In genomic region chr16:85159226-85159980, GRCh38 we compare ENCODE assay signal across 1 cellular context.
A peak's percentile ranks its signal among the peaks of the same experiment; 100 is the strongest.
TF ChIP-seq lines count a peak whose summit lies in the region.

No MANE protein-coding gene starts in this region.

TF ChIP-seq in HepG2, 621 proteins besides CTCF, POLR2A, EP300 and RAD21 (continued from another document and continues in another):
- TF ChIP-seq AFF4 (CRISPR knock-in tag; IDR thresholded peaks at IDR 0.05) (no peak), FOXO1 (CRISPR knock-in tag; IDR thresholded peaks at IDR 0.05) (no peak), ZKSCAN8 (CRISPR knock-in tag; IDR thresholded peaks at IDR 0.05; ENCODE audit: borderline replicate concordance) (peak; percentile 53; the same call in 1 of the 2 replicates), E2F1 (CRISPR knock-in tag; IDR thresholded peaks at IDR 0.05) (no peak), HMGA1 (CRISPR knock-in tag; conservative IDR thresholded peaks at IDR 0.05) (no peak), KMT2B (CRISPR knock-in tag; IDR thresholded peaks at IDR 0.05) (no peak), ZNF18 (CRISPR knock-in tag; IDR thresholded peaks at IDR 0.05; ENCODE audit: insufficient replicate concordance) (peak; percentile 87), SMAD9 (CRISPR knock-in tag; IDR thresholded peaks at IDR 0.05) (no peak; the same call in 1 of the 2 replicates), CC2D1A (CRISPR knock-in tag; IDR thresholded peaks at IDR 0.05) (no peak), ZNF724P (CRISPR knock-in tag; IDR thresholded peaks at IDR 0.05; ENCODE audit: borderline replicate concordance) (peak; percentile 15; the same call in 1 of the 2 replicates), ZNF572 (CRISPR knock-in tag; IDR thresholded peaks at IDR 0.05) (no peak; the same call in 1 of the 2 replicates), ZNF816 (CRISPR knock-in tag; IDR thresholded peaks at IDR 0.05; ENCODE audit: borderline replicate concordance) (peak; percentile 91), SMARCE1 (IDR thresholded peaks at IDR 0.05; ENCODE audit: borderline replicate concordance) (no peak), MEIS1 (CRISPR knock-in tag; IDR thresholded peaks at IDR 0.05; ENCODE audit: borderline replicate concordance) (no peak), XBP1 (CRISPR knock-in tag; IDR thresholded peaks at IDR 0.05) (peak; percentile 82; the same call in 1 of the 2 replicates), KLF13 (CRISPR knock-in tag; IDR thresholded peaks at IDR 0.05) (no peak), ZBTB10 (CRISPR knock-in tag; IDR thresholded peaks at IDR 0.05; ENCODE audit: borderline replicate concordance) (peak; percentile 92; the same call in 1 of the 2 replicates), PAXIP1 (CRISPR knock-in tag; conservative IDR thresholded peaks at IDR 0.05) (peak; percentile 85), ZNF296 (CRISPR knock-in tag; conservative IDR thresholded peaks at IDR 0.05) (0 out of 2 replicates have a peak, but pooled peaks have one; percentile 68), ZNF557 (CRISPR knock-in tag; IDR thresholded peaks at IDR 0.05) (peak; percentile 81; the same call in 1 of the 2 replicates), HNRNPLL (IDR thresholded peaks at IDR 0.05; ENCODE audit: low read depth, low read length, poor library complexity, severe bottlenecking) (no peak), NR3C1 (CRISPR knock-in tag; IDR thresholded peaks at IDR 0.05) (no peak), FOXA3 (CRISPR knock-in tag; IDR thresholded peaks at IDR 0.05) (peak; percentile 42), ELF3 (CRISPR knock-in tag; IDR thresholded peaks at IDR 0.05) (peak; percentile 49), ZNF17 (CRISPR knock-in tag; IDR thresholded peaks at IDR 0.05) (no peak), RBM22 (optimal IDR thresholded peaks at IDR 0.05; ENCODE audit: low read length) (no peak), ZNF713 (CRISPR knock-in tag; IDR thresholded peaks at IDR 0.05) (no peak), ZNF652 (CRISPR knock-in tag; IDR thresholded peaks at IDR 0.05; ENCODE audit: borderline replicate concordance, low read depth) (no peak), TBP (CRISPR knock-in tag; IDR thresholded peaks at IDR 0.05) (no peak), NR2F6 (IDR thresholded peaks at IDR 0.05) (peak; percentile 79), NR2F6 (CRISPR knock-in tag; IDR thresholded peaks at IDR 0.05) (peak; percentile 70; the same call in 1 of the 2 replicates), KLF12 (CRISPR knock-in tag; IDR thresholded peaks at IDR 0.05; ENCODE audit: borderline replicate concordance) (no peak; the same call in 1 of the 2 replicates), ZBTB42 (CRISPR knock-in tag; IDR thresholded peaks at IDR 0.05) (peak; percentile 26; the same call in 1 of the 2 replicates), ZNF138 (CRISPR knock-in tag; IDR thresholded peaks at IDR 0.05; ENCODE audit: low read depth) (0 out of 2 replicates have a peak, but pooled peaks have one; percentile 30), ARHGAP35 (CRISPR knock-in tag; IDR thresholded peaks at IDR 0.05; ENCODE audit: borderline replicate concordance) (no peak), ZNF704 (CRISPR knock-in tag; IDR thresholded peaks at IDR 0.05; ENCODE audit: borderline replicate concordance) (0 out of 2 replicates have a peak, but pooled peaks have one; percentile 17), ZNF136 (CRISPR knock-in tag; IDR thresholded peaks at IDR 0.05; ENCODE audit: low read depth) (peak; percentile 69; the same call in 1 of the 2 replicates), ZBTB21 (CRISPR knock-in tag; IDR thresholded peaks at IDR 0.05) (no peak), JUNB (CRISPR knock-in tag; IDR thresholded peaks at IDR 0.05; ENCODE audit: borderline replicate concordance) (no peak), CENPX (CRISPR knock-in tag; IDR thresholded peaks at IDR 0.05) (no peak), MTF1 (CRISPR knock-in tag; IDR thresholded peaks at IDR 0.05) (no peak), ZNF432 (CRISPR knock-in tag; IDR thresholded peaks at IDR 0.05; ENCODE audit: borderline replicate concordance) (no peak), PREB (CRISPR knock-in tag; IDR thresholded peaks at IDR 0.05) (no peak), SATB2 (CRISPR knock-in tag; IDR thresholded peaks at IDR 0.05) (0 out of 2 replicates have a peak, but pooled peaks have one; percentile 38), ZNF777 (CRISPR knock-in tag; IDR thresholded peaks at IDR 0.05) (no peak), THAP9 (CRISPR knock-in tag; IDR thresholded peaks at IDR 0.05; ENCODE audit: borderline replicate concordance) (no peak; the same call in 1 of the 2 replicates), IKZF4 (CRISPR knock-in tag; IDR thresholded peaks at IDR 0.05; ENCODE audit: borderline replicate concordance, low read depth, not compliant biosample characterization) (peak; percentile 65), ZNF12 (CRISPR knock-in tag; IDR thresholded peaks at IDR 0.05) (no peak), GTF2F1 (IDR thresholded peaks at IDR 0.05; ENCODE audit: low read length) (no peak)
